Comparison of ENCODE assay signal across 1 cellular context in the genomic region with DNA sequence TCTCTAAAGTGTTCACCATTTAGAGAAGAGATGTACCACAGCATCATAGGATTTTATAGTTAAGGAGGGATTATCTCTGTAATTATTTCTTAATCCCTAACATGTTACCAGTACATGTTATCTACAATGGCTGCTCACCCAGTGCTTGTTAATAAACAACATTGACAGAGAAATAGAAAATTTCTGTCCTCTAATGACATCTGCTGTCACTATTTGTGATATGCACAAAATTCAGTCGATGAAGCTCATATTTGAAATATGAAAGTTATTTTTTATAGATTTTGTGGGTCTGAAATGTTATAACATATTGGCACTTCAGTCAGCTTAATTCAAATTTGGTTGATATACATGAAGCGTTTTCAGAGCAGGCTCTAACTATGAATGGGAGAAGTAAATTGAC.
TF ChIP-seq lines count a peak whose summit lies in the region.

No MANE protein-coding gene starts in this region.

TF ChIP-seq in SK-N-SH treated with all-trans-retinoic acid at 6 μM for 48 hours, 23 proteins besides CTCF, POLR2A, EP300 and RAD21 (continued from another document):
- TF ChIP-seq, protein P1, sequence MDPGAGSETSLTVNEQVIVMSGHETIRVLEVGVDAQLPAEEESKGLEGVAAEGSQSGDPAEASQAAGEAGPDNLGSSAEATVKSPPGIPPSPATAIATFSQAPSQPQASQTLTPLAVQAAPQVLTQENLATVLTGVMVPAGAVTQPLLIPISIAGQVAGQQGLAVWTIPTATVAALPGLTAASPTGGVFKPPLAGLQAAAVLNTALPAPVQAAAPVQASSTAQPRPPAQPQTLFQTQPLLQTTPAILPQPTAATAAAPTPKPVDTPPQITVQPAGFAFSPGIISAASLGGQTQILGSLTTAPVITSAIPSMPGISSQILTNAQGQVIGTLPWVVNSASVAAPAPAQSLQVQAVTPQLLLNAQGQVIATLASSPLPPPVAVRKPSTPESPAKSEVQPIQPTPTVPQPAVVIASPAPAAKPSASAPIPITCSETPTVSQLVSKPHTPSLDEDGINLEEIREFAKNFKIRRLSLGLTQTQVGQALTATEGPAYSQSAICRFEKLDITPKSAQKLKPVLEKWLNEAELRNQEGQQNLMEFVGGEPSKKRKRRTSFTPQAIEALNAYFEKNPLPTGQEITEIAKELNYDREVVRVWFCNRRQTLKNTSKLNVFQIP (CRISPR knock-in tag; IDR thresholded peaks at IDR 0.05; ENCODE audit: borderline replicate concordance, low read depth): no peak
